Comparison of ENCODE assay signal across 25 cellular contexts in genomic region chr12:34341362-34341733, GRCh38.
"Had no signal": no experiment of that assay in that cellular context is flagged by ENCODE, and none has a peak within 500 bp of the region (broad histone marks: within the 10 kb centered on the region; RNA-seq: fewer than 3 reads in every experiment).

No MANE protein-coding gene starts in this region.

- H3K27me3 ChIP-seq: ascending aorta had no signal

- ATAC-seq: activated CD4-positive, alpha-beta T cell treated with anti-CD3 and anti-CD28 coated beads for 36 hours; activated CD4-positive, CD25-positive, alpha-beta regulatory T cell treated with anti-CD3 and anti-CD28 coated beads, Interleukin-2, amount 50 U/mL, for 24 hours; activated CD8-positive, alpha-beta T cell treated with anti-CD3 and anti-CD28 coated beads, Interleukin-2, amount 10 ng/mL, durations not matched to agents 7 days and 5 days; WTC11 had no signal

- H3K4me1 ChIP-seq: ascending aorta had no signal

- H3K9me3 ChIP-seq: ascending aorta had no signal

- H3K36me3 ChIP-seq: ascending aorta had no signal

- H3K4me3 ChIP-seq: ascending aorta had no signal

- H3K27ac ChIP-seq: ascending aorta had no signal

- DNase-seq: activated CD4-positive, alpha-beta T cell treated with anti-CD3 and anti-CD28 coated beads for 36 hours; activated CD4-positive, alpha-beta T cell treated with anti-CD3 and anti-CD28 coated beads, Interleukin-2, amount 10 ng/mL, durations not matched to agents 7 days and 5 days; activated CD4-positive, alpha-beta T cell treated with anti-CD3 and anti-CD28 coated beads, Interleukin-2, amount 50 U/mL, for 48 hours; activated CD8-positive, alpha-beta T cell treated with anti-CD3 and anti-CD28 coated beads, Interleukin-2, amount 10 ng/mL, durations not matched to agents 7 days and 5 days; activated gamma-delta T cell; activated naive CD4-positive, alpha-beta T cell treated with Interleukin-2 at 50 U/mL for 16 hours; activated naive CD8-positive, alpha-beta T cell treated with anti-CD3 and anti-CD28 coated beads, Interleukin-2, amount 10 ng/mL, durations not matched to agents 7 days and 5 days; activated T-cell treated with anti-CD3 and anti-CD28 coated beads, Interleukin-2, amount 50 U/mL, for 24 hours; amygdala; KG1; MM.1S; MV-4-11; NCI-H1092; NCI-H1417 treated with DMSO at 0.1 percent for 48 hours; NCI-H187 treated with DMSO at 0.1 percent for 48 hours; NCI-H2081; NCI-H2227 treated with DMSO at 0.1 percent for 48 hours; NCI-H446; NCI-H510A treated with DMSO at 0.1 percent for 48 hours; NCI-H526 treated with DMSO at 0.1 percent for 48 hours; NK-92 treated with Interleukin-12 subunit alpha and Interleukin-12 subunit beta, amount 100 ng/mL, for 24 hours; SHP77 treated with DMSO at 0.1 percent for 48 hours had no signal
